Comparison of ENCODE assay signal across 8 cellular contexts in the genomic region with DNA sequence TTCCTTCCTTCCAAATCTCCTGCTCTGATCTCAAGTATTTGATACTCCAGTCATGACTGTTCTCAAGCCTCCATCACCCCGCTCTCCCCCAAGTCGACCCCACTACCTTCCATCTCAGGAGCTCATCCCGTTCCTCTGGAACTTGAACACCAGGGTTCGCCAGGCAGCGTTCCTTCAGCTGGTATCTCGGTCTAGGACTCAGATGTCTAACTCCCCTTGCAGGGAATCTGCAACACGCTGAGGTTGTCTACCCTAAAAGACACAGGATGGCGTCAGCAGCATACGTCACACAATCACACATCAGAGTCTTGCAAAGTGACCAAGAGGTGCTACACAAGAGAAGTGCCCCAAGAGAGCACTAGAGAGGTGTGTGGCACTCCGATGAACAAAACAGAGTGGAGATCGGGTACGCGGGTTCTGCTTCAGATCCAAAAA.
DNase-seq lines count a peak whose midpoint lies in the region; ATAC-seq and TF ChIP-seq lines count a peak whose summit lies in the region.

No MANE protein-coding gene starts in this region.

- H3K9me3 Mint-ChIP-seq in effector memory CD8-positive, alpha-beta T cell, result no peaks in the 10 kb centered on the region

- peaks cover 34% of the 10 kb centered on the region for H3K36me3 Mint-ChIP-seq in effector memory CD8-positive, alpha-beta T cell (ENCODE audit: insufficient read depth)

- peak overlapping the region; percentile 93 to 99 for H3K27ac Mint-ChIP-seq in effector memory CD8-positive, alpha-beta T cell

- DNase-seq in AG09309 (ENCODE audit: low read depth) (no peak), NCI-H510A treated with DMSO at 0.1 percent for 48 hours (lab: John Stamatoyannopoulos, UW) (peak; percentile 64), midbrain (lab: John Stamatoyannopoulos, UW) (peak; percentile 47)
- DNase-seq in activated CD4-positive, alpha-beta T cell treated with anti-CD3 and anti-CD28 coated beads, Interleukin-2, amount 50 U/mL, for 1 hour, result peak; percentile 75
- DNase-seq in effector memory CD8-positive, alpha-beta T cell, result peak; percentile 74 to 86 (median 81)
- peak; percentile 30 to 43 for DNase-seq in stimulated activated CD8-positive, alpha-beta memory T cell treated with anti-CD3 and anti-CD28 coated beads, Interleukin-2, amount 100 ng/mL, for 1 hour (ENCODE audit: low read depth in 2 of 2)

- H3K4me3 Mint-ChIP-seq in effector memory CD8-positive, alpha-beta T cell, result peak overlapping the region; percentile 84 to 89

- no peaks in the 10 kb centered on the region for H3K27me3 Mint-ChIP-seq in effector memory CD8-positive, alpha-beta T cell

- peaks cover 30 to 50% of the 10 kb centered on the region in 2 donors for H3K4me1 Mint-ChIP-seq in effector memory CD8-positive, alpha-beta T cell (ENCODE audit: low read depth in 2 of 2)

- no peak for TF ChIP-seq CTCF in AG09309 (IDR thresholded peaks at IDR 0.05; ENCODE audit: control insufficient read depth, insufficient read depth, low read depth, low read length, missing control alignments)

- peak overlapping the region; percentile 69 for H3K4me3 ChIP-seq in AG09309 (ENCODE audit: control insufficient read depth, low read depth, low read length)

- peak; percentile 43 for ATAC-seq in GM18868 (IDR thresholded peaks at IDR 0.05; ENCODE audit: unreplicated experiment)
- peak; percentile 34 for ATAC-seq in HG03135 (IDR thresholded peaks at IDR 0.05; ENCODE audit: unreplicated experiment)
- peak; percentile 77 for ATAC-seq in effector memory CD8-positive, alpha-beta T cell (replicated peaks)
